19 cellular contexts compared by ENCODE assay signal in genomic region chr5:123085638-123086286, GRCh38. TPM values are rescaled to one million over a fixed set of nuclear protein-coding genes. Genes with fewer than 3 reads are reported as not detected.
DNase-seq lines count a peak whose midpoint lies in the region; ATAC-seq, FAIRE-seq and TF ChIP-seq lines count a peak whose summit lies in the region.
"Had no signal": no experiment of that assay in that cellular context is flagged by ENCODE, and none has a peak within 500 bp of the region (broad histone marks: within the 10 kb centered on the region; RNA-seq: fewer than 3 reads in every experiment).

No MANE protein-coding gene starts in this region.

- peaks cover 33% of the 10 kb centered on the region for H3K23me2 ChIP-seq in H9 (ENCODE audit: insufficient read length, low read depth, low read length, poor library complexity, severe bottlenecking)
- peaks cover 37% of the 10 kb centered on the region for H3K23me2 ChIP-seq in H1 (ENCODE audit: low read depth, low read length)

- TF ChIP-seq EP300 in H1 (IDR thresholded peaks at IDR 0.05; ENCODE audit: borderline replicate concordance in 1 of 2, low read depth in 2 of 2, low read length in 2 of 2): no peak

- no peak overlapping the region for H3K27ac Mint-ChIP-seq in H9
- H3K27ac Mint-ChIP-seq in progenitor cell of endocrine pancreas: peak overlapping the region; percentile 51

- H3K79me1 ChIP-seq in H9 (ENCODE audit: insufficient read depth, low read depth, low read length, poor library complexity, severe bottlenecking) (no peaks in the 10 kb centered on the region), H1 (ENCODE audit: low read depth, low read length) (no peaks in the 10 kb centered on the region)

- DNase-seq in H9: no peak
- no peak for DNase-seq in H1 (ENCODE audit: low read depth in 1 of 2, low spot score in 2 of 2)
- peak; percentile 20 for DNase-seq in left kidney (ENCODE audit: low read depth, low spot score)
- no peak for DNase-seq in progenitor cell of endocrine pancreas (ENCODE audit: low spot score, unreplicated experiment)
- no peak for DNase-seq in NCI-H446 (lab: John Stamatoyannopoulos, UW)
- DNase-seq: C1 segment of cervical spinal cord, DMS79 treated with DMSO at 0.1 percent for 48 hours, MV-4-11, NCI-H1417 treated with DMSO at 0.1 percent for 48 hours, NCI-H2029, NCI-H510A, NCI-H774 had no signal

- H3K27me3 ChIP-seq in H9 (ENCODE audit: insufficient read depth, low read length): peaks cover 57% of the 10 kb centered on the region
- H3K27me3 ChIP-seq in H1 (replicated peaks in 1 of 4; ENCODE audit: control insufficient read depth in 3 of 4, extremely low read depth in 1 of 4, insufficient read depth in 3 of 4, low read length in 3 of 4): peaks cover 52 to 82% (median 68%) of the 10 kb centered on the region in 4 experiments

- no peaks in the 10 kb centered on the region for H4K20me1 ChIP-seq in H9 (ENCODE audit: control insufficient read depth, insufficient read depth, insufficient read length)
- peaks cover 3 to 4% of the 10 kb centered on the region in 2 experiments for H4K20me1 ChIP-seq in H1 (replicated peaks in 1 of 2; ENCODE audit: control insufficient read depth in 1 of 2, insufficient read depth in 2 of 2, low read length in 2 of 2)

- no peak overlapping the region for H3K27ac ChIP-seq in H9 (ENCODE audit: insufficient read length, low read depth, low read length)
- H3K27ac ChIP-seq in H1 (ENCODE audit: low read depth, low read length): no peak overlapping the region
- H3K27ac ChIP-seq: A549, RWPE1 had no signal

- no peaks in the 10 kb centered on the region; a peak in 2 of 5 replicates for H3K9me3 Mint-ChIP-seq in H9
- no peaks in the 10 kb centered on the region for H3K9me3 Mint-ChIP-seq in progenitor cell of endocrine pancreas (ENCODE audit: low read depth)

- no peak overlapping the region for H4K5ac ChIP-seq in H9 (ENCODE audit: insufficient read length, low read depth, low read length)
- no peak overlapping the region for H4K5ac ChIP-seq in H1 (ENCODE audit: insufficient read length, low read depth, low read length)

- H2AFZ ChIP-seq in H9 (ENCODE audit: low read length): no peak overlapping the region
- H2AFZ ChIP-seq in H1 (ENCODE audit: low read length): no peak overlapping the region

- H3K4me2 ChIP-seq in H9 (ENCODE audit: insufficient read depth, insufficient read length, low read length) (peak overlapping the region; percentile 78), H1 (ENCODE audit: insufficient read depth in 1 of 2, low read depth in 2 of 2, low read length in 2 of 2) (peak overlapping the region; percentile 96 to 97)
- H3K4me2 ChIP-seq: A549 had no signal

- H2BK12ac ChIP-seq in H9 (ENCODE audit: insufficient read length, low read depth, low read length): no peak overlapping the region
- H2BK12ac ChIP-seq in H1 (ENCODE audit: low read depth, low read length): no peak overlapping the region

- POLR2A ChIA-PET in H1 (lab: Charles Lee; ENCODE audit: partially characterized antibody): interaction anchor here (0.8 kb wide), 1 partner anchor 13 kb away, joined by 3 read pairs; no protein-coding TSS in a partner anchor

- H4K91ac ChIP-seq in H9 (ENCODE audit: insufficient read length, low read depth, low read length): no peak overlapping the region
- H4K91ac ChIP-seq in H1 (replicated peaks; ENCODE audit: insufficient read length, low read length): no peak overlapping the region

- H3K4ac ChIP-seq in H9 (ENCODE audit: low read depth, low read length) (no peak overlapping the region), H1 (replicated peaks; ENCODE audit: insufficient read length, low read depth, low read length) (no peak overlapping the region)

- CTCF ChIA-PET in H1 (lab: Charles Lee; ENCODE audit: partially characterized antibody): interaction anchor here (0.9 to 4.5 kb wide), 14 partner anchors 9 to 570 kb away, joined by 3 to 21 read pairs (median 4); partner anchors contain the start of genes PPIC and SNX2

- no peak for TF ChIP-seq RAD21 in H1 (IDR thresholded peaks at IDR 0.05 in 1 of 2, conservative IDR thresholded peaks at IDR 0.05 in 1 of 2; ENCODE audit: low read depth in 2 of 2, low read length in 2 of 2)

- H3K14ac ChIP-seq in H9 (ENCODE audit: insufficient read depth, low read length) (no peak overlapping the region), H1 (ENCODE audit: insufficient read length) (no peak overlapping the region)

- peak overlapping the region; percentile 64 to 84 for H3K4me3 Mint-ChIP-seq in H9
- H3K4me3 Mint-ChIP-seq in progenitor cell of endocrine pancreas (ENCODE audit: low read depth): no peak overlapping the region

- no peak overlapping the region for H3K23ac ChIP-seq in H9 (ENCODE audit: insufficient read length, low read depth, low read length)
- no peak overlapping the region for H3K23ac ChIP-seq in H1 (ENCODE audit: insufficient read length)

- H2BK20ac ChIP-seq in H9 (ENCODE audit: low read depth, low read length, poor library complexity, severe bottlenecking) (no peak overlapping the region), H1 (ENCODE audit: low read length) (no peak overlapping the region)

- H3K9me3 ChIP-seq in H9 (ENCODE audit: control insufficient read depth, low read depth, low read length): no peaks in the 10 kb centered on the region
- H3K9me3 ChIP-seq in H1 (ENCODE audit: insufficient read depth in 2 of 2, low read depth in 1 of 2, low read length in 1 of 2): no peaks in the 10 kb centered on the region
- H3K9me3 ChIP-seq: A549 had no signal

- TF ChIP-seq CTCF in H9 (conservative IDR thresholded peaks at IDR 0.05): no peak
- TF ChIP-seq CTCF in H1 (IDR thresholded peaks at IDR 0.05; ENCODE audit: control extremely low read depth in 1 of 3, insufficient read depth in 1 of 3, low read depth in 1 of 3, low read length in 3 of 3): no peak
- TF ChIP-seq CTCF in progenitor cell of endocrine pancreas (IDR thresholded peaks at IDR 0.05; ENCODE audit: unreplicated experiment): no peak

- peak overlapping the region; percentile 41 to 71 (median 42); a peak in 7 of 8 replicates for H3K4me3 ChIP-seq in H1 (ENCODE audit: extremely low read depth in 1 of 4, insufficient read depth in 2 of 4, low read depth in 3 of 4, low read length in 4 of 4)
- H3K4me3 ChIP-seq: A549 had no signal

- peaks cover 7% of the 10 kb centered on the region for H3K4me1 ChIP-seq in H9 (ENCODE audit: insufficient read depth, low read length)
- H3K4me1 ChIP-seq in H1 (replicated peaks in 1 of 4; ENCODE audit: control insufficient read depth in 3 of 4, insufficient read depth in 4 of 4, low read length in 3 of 4): peaks cover 0 to 28% (median 13%) of the 10 kb centered on the region in 4 experiments; a peak in 6 of 7 replicates

- no peak overlapping the region for H2AK5ac ChIP-seq in H9 (ENCODE audit: insufficient read length, low read length)
- no peak overlapping the region for H2AK5ac ChIP-seq in H1 (ENCODE audit: low read depth, low read length)

- H4K8ac ChIP-seq in H9 (replicated peaks; ENCODE audit: insufficient read length, low read depth, low read length) (no peak overlapping the region), H1 (ENCODE audit: extremely low read depth, insufficient read depth, low read length) (no peak overlapping the region; the same call in 1 of the 2 replicates)

- H2BK15ac ChIP-seq in H9 (ENCODE audit: low read depth, low read length) (no peak overlapping the region), H1 (ENCODE audit: low read length) (no peak overlapping the region)

- H3K4me1 Mint-ChIP-seq in H9 (peaks cover 36 to 43% of the 10 kb centered on the region in 2 experiments), progenitor cell of endocrine pancreas (ENCODE audit: low read depth) (peaks cover 26% of the 10 kb centered on the region)

- H3K36me3 Mint-ChIP-seq in H9 (ENCODE audit: insufficient read depth in 1 of 3, low read depth in 3 of 3): no peaks in the 10 kb centered on the region; a peak in 1 of 7 replicates
- no peaks in the 10 kb centered on the region for H3K36me3 Mint-ChIP-seq in progenitor cell of endocrine pancreas (ENCODE audit: insufficient read depth)

- H3K27me3 Mint-ChIP-seq in H9 (ENCODE audit: low read depth) (peaks cover 100% of the 10 kb centered on the region), progenitor cell of endocrine pancreas (peaks cover 89% of the 10 kb centered on the region)

- ATAC-seq in GM19328 (IDR thresholded peaks at IDR 0.05; ENCODE audit: unreplicated experiment) (no peak), HG03196 (IDR thresholded peaks at IDR 0.05; ENCODE audit: unreplicated experiment) (no peak)
- no peak for ATAC-seq in activated CD4-positive, CD25-positive, alpha-beta regulatory T cell treated with anti-CD3 and anti-CD28 coated beads, Interleukin-2, amount 50 U/mL, for 24 hours
- ATAC-seq: A549 had no signal

- WGBS in H9 (ENCODE audit: extremely low coverage, insufficient read length, low lambda C conversion rate): no CpG with 5 or more reads among the region's 12 CpGs
- 7% methylated on average over 11 of the region's 12 CpGs; no CpG with 5 or more reads in 1 of the 2 experiments for WGBS in H1 (ENCODE audit: extremely low coverage in 1 of 2, insufficient coverage in 1 of 2, insufficient read length in 1 of 2, insufficient replicate concordance in 2 of 2, low coverage in 1 of 2, low lambda C conversion rate in 2 of 2, missing lambda C conversion rate in 1 of 2), 2 experiments

- TF ChIP-seq POLR2A in H1 (IDR thresholded peaks at IDR 0.05; ENCODE audit: control extremely low read depth in 1 of 2, low read depth in 2 of 2, low read length in 2 of 2): no peak

- H3T11ph ChIP-seq in H9 (ENCODE audit: low read length): no peak overlapping the region

- no peaks in the 10 kb centered on the region for H3K79me2 ChIP-seq in H9 (ENCODE audit: insufficient read depth, low read length)
- H3K79me2 ChIP-seq in H1 (ENCODE audit: control insufficient read depth in 1 of 2, insufficient read depth in 2 of 2, low read length in 2 of 2): no peaks in the 10 kb centered on the region

- H3K18ac ChIP-seq in H9 (ENCODE audit: insufficient read length, low read depth, low read length): no peak overlapping the region
- H3K18ac ChIP-seq in H1 (ENCODE audit: extremely low read depth, low read length): no peak overlapping the region

- FAIRE-seq in H1 (lab: Jason Lieb, UNC): no peak
- FAIRE-seq: A549, G401.6 had no signal

- H3K36me3 ChIP-seq in H1 (ENCODE audit: control insufficient read depth in 2 of 4, insufficient read depth in 4 of 4, low read length in 3 of 4): no peaks in the 10 kb centered on the region; a peak in 1 of 8 replicates

- H3K9ac ChIP-seq in H9 (ENCODE audit: extremely low read depth, insufficient read length, low read length): no peak overlapping the region
- no peak overlapping the region for H3K9ac ChIP-seq in H1 (replicated peaks in 1 of 4; ENCODE audit: extremely low read depth in 1 of 4, low read depth in 3 of 4, low read length in 3 of 4)

- H3K56ac ChIP-seq in H9 (ENCODE audit: insufficient read length, low read depth, low read length) (no peak overlapping the region), H1 (replicated peaks; ENCODE audit: insufficient read length, low read depth, low read length) (no peak overlapping the region)

- H2BK120ac ChIP-seq in H9 (ENCODE audit: low read depth, low read length, poor library complexity, severe bottlenecking) (no peak overlapping the region), H1 (replicated peaks; ENCODE audit: low read depth, low read length) (no peak overlapping the region)

- H2BK5ac ChIP-seq in H9 (ENCODE audit: insufficient read length, low read length) (no peak overlapping the region), H1 (ENCODE audit: low read depth, low read length) (no peak overlapping the region)

RNA-seq across cellular contexts. Expression of gene PRDM6, which starts 3.3 kb away (rescaled TPM):
- total RNA-seq in H9 (2021) (0.15 and 0.17 TPM in 2 replicates), progenitor cell of endocrine pancreas (0.50 and 1.2 TPM in 2 replicates)
- 0.04 and 0.08 TPM in 2 replicates for total RNA-seq in H1 (2021; fragmentation: NEBNext Ultra II Directional; extraction: Animal tissue kit (Norgen Biotek cat#: 25700))
- 0.08 and 0.17 TPM in 2 replicates for polyA plus RNA-seq in H1 (2011; rRNA removed)
- polyA plus RNA-seq in H1 (2011; cell fraction: cytosol; rRNA removed): 0.22 TPM
- 0.31 TPM for polyA plus RNA-seq in H1 (2011; cell fraction: nucleus; rRNA removed)
- 0.01 TPM in 1 of 4 replicates, not detected in the others for polyA plus RNA-seq in H1 (2012, experiment 1 of 2)
- polyA plus RNA-seq in H1 (2012, experiment 2 of 2): 0.01 TPM
- polyA plus RNA-seq in H1 (2013, experiment 1 of 2): 0.02 TPM
- polyA plus RNA-seq in H1 (2013, experiment 2 of 2): 0.09 TPM
- polyA minus RNA-seq in H1 (2011; rRNA and poly(A)+ RNA removed): 0.03 and 0.20 TPM in 2 replicates
- polyA minus RNA-seq in H1 (2011; cell fraction: cytosol; rRNA and poly(A)+ RNA removed): not detected
- polyA minus RNA-seq in H1 (2011; cell fraction: nucleus; rRNA and poly(A)+ RNA removed): 0.10 TPM
- total RNA-seq: LHCN-M2 had no signal

RNA-seq across cellular contexts. Expression of gene PPIC, which starts 49.2 kb away (rescaled TPM):
- 10.8 and 11.9 TPM in 2 replicates for total RNA-seq in H9 (2021)
- 9.0 and 10.4 TPM in 2 replicates for total RNA-seq in H1 (2021; fragmentation: NEBNext Ultra II Directional; extraction: Animal tissue kit (Norgen Biotek cat#: 25700))
- 7.9 and 8.5 TPM in 2 replicates for polyA plus RNA-seq in H1 (2011; rRNA removed)
- polyA plus RNA-seq in H1 (2011; cell fraction: cytosol; rRNA removed): 12.6 TPM
- 3.8 TPM for polyA plus RNA-seq in H1 (2011; cell fraction: nucleus; rRNA removed)
- 9.8 to 10.8 TPM (median 10.4 TPM) in 4 replicates for polyA plus RNA-seq in H1 (2012, experiment 1 of 2)
- 2.7 TPM for polyA plus RNA-seq in H1 (2012, experiment 2 of 2)
- 11.0 TPM for polyA plus RNA-seq in H1 (2013, experiment 1 of 2)
- polyA plus RNA-seq in H1 (2013, experiment 2 of 2): 13.9 TPM
- polyA minus RNA-seq in H1 (2011; rRNA and poly(A)+ RNA removed): 9.0 and 13.2 TPM in 2 replicates
- polyA minus RNA-seq in H1 (2011; cell fraction: cytosol; rRNA and poly(A)+ RNA removed): 4.1 TPM
- polyA minus RNA-seq in H1 (2011; cell fraction: nucleus; rRNA and poly(A)+ RNA removed): 2.7 TPM
- 21.0 and 26.0 TPM in 2 replicates for total RNA-seq in progenitor cell of endocrine pancreas
